In the genomic region with DNA sequence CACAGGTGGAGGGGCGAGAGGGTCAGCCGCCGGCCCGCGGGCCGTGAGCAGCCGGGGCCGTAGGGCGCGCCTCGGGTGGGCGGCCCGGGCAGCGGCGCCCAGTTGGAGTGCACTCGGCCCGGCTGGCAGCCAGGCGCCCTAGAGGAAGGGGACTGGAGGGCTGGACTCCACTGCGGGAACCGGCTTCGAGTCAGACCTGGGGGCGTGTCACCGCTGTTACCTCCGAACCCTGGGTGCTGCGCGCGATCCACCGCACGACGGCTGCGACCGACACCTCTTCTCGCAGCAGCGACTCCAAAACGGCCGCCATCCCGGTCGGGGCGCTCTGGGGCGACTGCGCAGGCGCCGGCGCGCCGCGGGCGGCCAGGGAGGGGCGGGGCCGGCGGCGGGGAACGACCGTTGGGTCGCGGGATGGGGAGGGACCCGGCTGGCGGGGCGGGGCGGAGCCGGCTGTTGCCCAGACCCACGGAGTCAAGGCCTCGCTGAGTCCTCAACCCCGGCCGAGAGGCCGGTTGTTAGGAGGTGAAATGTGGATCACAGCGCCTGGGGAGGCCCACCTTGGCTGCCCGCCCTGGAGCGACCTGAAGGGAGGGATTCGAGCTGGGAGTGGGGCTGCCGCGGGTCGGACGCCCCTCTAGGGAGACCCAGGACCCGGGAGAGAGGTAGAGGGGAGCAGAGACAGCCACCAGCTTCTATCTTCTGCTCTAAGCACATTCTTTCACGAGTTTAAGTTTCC, we compare ENCODE assay signal across 1 cellular context.
A peak's percentile ranks its signal among the peaks of the same experiment; 100 is the strongest.
TF ChIP-seq lines count a peak whose summit lies in the region.

A gene with protein sequence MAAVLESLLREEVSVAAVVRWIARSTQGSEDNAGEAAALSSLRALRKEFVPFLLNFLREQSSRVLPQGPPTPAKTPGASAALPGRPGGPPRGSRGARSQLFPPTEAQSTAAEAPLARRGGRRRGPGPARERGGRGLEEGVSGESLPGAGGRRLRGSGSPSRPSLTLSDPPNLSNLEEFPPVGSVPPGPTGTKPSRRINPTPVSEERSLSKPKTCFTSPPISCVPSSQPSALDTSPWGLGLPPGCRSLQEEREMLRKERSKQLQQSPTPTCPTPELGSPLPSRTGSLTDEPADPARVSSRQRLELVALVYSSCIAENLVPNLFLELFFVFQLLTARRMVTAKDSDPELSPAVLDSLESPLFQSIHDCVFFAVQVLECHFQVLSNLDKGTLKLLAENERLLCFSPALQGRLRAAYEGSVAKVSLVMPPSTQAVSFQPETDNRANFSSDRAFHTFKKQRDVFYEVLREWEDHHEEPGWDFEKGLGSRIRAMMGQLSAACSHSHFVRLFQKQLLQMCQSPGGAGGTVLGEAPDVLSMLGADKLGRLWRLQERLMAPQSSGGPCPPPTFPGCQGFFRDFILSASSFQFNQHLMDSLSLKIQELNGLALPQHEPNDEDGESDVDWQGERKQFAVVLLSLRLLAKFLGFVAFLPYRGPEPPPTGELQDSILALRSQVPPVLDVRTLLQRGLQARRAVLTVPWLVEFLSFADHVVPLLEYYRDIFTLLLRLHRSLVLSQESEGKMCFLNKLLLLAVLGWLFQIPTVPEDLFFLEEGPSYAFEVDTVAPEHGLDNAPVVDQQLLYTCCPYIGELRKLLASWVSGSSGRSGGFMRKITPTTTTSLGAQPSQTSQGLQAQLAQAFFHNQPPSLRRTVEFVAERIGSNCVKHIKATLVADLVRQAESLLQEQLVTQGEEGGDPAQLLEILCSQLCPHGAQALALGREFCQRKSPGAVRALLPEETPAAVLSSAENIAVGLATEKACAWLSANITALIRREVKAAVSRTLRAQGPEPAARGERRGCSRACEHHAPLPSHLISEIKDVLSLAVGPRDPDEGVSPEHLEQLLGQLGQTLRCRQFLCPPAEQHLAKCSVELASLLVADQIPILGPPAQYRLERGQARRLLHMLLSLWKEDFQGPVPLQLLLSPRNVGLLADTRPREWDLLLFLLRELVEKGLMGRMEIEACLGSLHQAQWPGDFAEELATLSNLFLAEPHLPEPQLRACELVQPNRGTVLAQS (minus strand): TSS at position 336 of the 736 bp plus-strand sequence. CDS start 26 bp downstream, at position 310.

TF ChIP-seq in WTC11, 78 proteins besides CTCF, POLR2A, EP300 and RAD21 (continued from another document):
- TF ChIP-seq, protein P1, sequence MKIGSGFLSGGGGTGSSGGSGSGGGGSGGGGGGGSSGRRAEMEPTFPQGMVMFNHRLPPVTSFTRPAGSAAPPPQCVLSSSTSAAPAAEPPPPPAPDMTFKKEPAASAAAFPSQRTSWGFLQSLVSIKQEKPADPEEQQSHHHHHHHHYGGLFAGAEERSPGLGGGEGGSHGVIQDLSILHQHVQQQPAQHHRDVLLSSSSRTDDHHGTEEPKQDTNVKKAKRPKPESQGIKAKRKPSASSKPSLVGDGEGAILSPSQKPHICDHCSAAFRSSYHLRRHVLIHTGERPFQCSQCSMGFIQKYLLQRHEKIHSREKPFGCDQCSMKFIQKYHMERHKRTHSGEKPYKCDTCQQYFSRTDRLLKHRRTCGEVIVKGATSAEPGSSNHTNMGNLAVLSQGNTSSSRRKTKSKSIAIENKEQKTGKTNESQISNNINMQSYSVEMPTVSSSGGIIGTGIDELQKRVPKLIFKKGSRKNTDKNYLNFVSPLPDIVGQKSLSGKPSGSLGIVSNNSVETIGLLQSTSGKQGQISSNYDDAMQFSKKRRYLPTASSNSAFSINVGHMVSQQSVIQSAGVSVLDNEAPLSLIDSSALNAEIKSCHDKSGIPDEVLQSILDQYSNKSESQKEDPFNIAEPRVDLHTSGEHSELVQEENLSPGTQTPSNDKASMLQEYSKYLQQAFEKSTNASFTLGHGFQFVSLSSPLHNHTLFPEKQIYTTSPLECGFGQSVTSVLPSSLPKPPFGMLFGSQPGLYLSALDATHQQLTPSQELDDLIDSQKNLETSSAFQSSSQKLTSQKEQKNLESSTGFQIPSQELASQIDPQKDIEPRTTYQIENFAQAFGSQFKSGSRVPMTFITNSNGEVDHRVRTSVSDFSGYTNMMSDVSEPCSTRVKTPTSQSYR (CRISPR knock-in tag; IDR thresholded peaks at IDR 0.05) = no peak
- TF ChIP-seq SOX15 (CRISPR knock-in tag; IDR thresholded peaks at IDR 0.05) (no peak), NR1H2 (CRISPR knock-in tag; IDR thresholded peaks at IDR 0.05) (no peak), E2F5 (CRISPR knock-in tag; IDR thresholded peaks at IDR 0.05) (0 out of 2 replicates have a peak, but pooled peaks have one; percentile 32), RELA (CRISPR knock-in tag; IDR thresholded peaks at IDR 0.05; ENCODE audit: borderline replicate concordance) (no peak), ZNF317 (CRISPR knock-in tag; IDR thresholded peaks at IDR 0.05; ENCODE audit: borderline replicate concordance, low read depth) (0 out of 2 replicates have a peak, but pooled peaks have one; percentile 9), FOXK1 (CRISPR knock-in tag; IDR thresholded peaks at IDR 0.05) (0 out of 2 replicates have a peak, but pooled peaks have one; percentile 23), SP1 (CRISPR knock-in tag; conservative IDR thresholded peaks at IDR 0.05) (peak; percentile 52), TEAD1 (CRISPR knock-in tag; IDR thresholded peaks at IDR 0.05) (peak; percentile 47; the same call in 1 of the 2 replicates), SMAD4 (CRISPR knock-in tag; IDR thresholded peaks at IDR 0.05) (no peak), CREM (CRISPR knock-in tag; IDR thresholded peaks at IDR 0.05) (no peak; the same call in 1 of the 2 replicates)
- TF ChIP-seq, protein P2, sequence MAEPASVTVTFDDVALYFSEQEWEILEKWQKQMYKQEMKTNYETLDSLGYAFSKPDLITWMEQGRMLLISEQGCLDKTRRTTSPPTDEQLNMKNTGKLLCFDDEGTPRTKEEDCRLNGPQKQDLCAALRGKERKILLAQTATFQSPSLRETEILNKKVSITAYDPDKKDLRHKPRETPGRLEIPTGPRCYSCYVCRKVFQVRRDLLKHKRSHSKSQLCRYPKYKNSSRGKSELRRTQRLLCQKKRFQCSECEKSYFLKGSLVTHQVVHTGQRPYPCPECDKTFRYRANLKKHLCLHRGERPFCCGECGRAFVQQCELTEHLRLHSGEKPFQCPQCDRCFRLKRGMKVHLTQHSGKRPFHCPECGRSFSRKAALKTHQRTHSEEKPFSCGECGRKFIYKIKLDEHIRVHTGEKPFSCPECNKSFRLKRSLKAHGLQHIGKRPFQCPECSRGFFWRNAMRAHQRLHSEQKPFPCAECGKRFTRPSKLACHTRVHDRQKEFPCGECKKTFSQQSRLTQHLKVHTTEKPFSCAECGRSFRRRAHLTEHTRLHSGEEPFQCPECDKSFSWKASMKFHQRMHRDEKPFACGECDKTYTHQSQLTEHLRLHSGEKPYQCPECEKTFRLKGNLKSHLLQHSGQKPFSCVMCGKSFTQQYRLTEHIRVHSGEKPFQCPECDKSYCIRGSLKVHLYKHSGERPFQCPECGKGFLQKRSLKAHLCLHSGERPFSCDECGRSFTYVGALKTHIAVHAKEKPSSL (CRISPR knock-in tag; conservative IDR thresholded peaks at IDR 0.05) = no peak
- TF ChIP-seq, protein P3, sequence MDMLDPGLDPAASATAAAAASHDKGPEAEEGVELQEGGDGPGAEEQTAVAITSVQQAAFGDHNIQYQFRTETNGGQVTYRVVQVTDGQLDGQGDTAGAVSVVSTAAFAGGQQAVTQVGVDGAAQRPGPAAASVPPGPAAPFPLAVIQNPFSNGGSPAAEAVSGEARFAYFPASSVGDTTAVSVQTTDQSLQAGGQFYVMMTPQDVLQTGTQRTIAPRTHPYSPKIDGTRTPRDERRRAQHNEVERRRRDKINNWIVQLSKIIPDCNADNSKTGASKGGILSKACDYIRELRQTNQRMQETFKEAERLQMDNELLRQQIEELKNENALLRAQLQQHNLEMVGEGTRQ (CRISPR knock-in tag; IDR thresholded peaks at IDR 0.05) = no peak
- TF ChIP-seq, protein P4, sequence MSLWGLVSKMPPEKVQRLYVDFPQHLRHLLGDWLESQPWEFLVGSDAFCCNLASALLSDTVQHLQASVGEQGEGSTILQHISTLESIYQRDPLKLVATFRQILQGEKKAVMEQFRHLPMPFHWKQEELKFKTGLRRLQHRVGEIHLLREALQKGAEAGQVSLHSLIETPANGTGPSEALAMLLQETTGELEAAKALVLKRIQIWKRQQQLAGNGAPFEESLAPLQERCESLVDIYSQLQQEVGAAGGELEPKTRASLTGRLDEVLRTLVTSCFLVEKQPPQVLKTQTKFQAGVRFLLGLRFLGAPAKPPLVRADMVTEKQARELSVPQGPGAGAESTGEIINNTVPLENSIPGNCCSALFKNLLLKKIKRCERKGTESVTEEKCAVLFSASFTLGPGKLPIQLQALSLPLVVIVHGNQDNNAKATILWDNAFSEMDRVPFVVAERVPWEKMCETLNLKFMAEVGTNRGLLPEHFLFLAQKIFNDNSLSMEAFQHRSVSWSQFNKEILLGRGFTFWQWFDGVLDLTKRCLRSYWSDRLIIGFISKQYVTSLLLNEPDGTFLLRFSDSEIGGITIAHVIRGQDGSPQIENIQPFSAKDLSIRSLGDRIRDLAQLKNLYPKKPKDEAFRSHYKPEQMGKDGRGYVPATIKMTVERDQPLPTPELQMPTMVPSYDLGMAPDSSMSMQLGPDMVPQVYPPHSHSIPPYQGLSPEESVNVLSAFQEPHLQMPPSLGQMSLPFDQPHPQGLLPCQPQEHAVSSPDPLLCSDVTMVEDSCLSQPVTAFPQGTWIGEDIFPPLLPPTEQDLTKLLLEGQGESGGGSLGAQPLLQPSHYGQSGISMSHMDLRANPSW (CRISPR knock-in tag; conservative IDR thresholded peaks at IDR 0.05; ENCODE audit: low read depth) = no peak
